16 cellular contexts compared by ENCODE assay signal in the genomic region with DNA sequence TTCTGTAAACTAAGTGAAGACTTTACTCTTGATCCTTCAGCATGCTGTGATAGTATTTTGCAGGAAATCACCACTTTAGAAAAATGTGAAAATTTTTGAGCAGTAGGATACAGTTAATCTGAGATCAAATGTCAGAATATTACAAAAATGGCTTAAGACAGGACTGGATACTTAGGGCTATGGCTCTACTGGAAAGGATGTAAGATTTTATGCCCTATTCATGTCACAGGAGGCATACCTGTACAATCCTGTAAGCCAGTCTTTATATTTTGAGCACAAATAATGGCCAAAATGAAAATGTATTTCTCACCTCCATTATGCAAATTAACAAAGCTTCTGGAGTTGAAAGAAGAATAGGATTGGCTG. TPM values are rescaled to one million over a fixed set of nuclear protein-coding genes. Genes with fewer than 3 reads are reported as not detected.
DNase-seq lines count a peak whose midpoint lies in the region; TF ChIP-seq lines count a peak whose summit lies in the region.
"Had no signal": no experiment of that assay in that cellular context is flagged by ENCODE, and none has a peak within 500 bp of the region (broad histone marks: within the 10 kb centered on the region; RNA-seq: fewer than 3 reads in every experiment).

No MANE protein-coding gene starts in this region.

- H3K4me1 Mint-ChIP-seq in nephron, result peaks cover 5% of the 10 kb centered on the region

- no peaks in the 10 kb centered on the region for H3K9me2 ChIP-seq in OCI-LY1 (ENCODE audit: low read depth, low read length)

- H3K27me3 ChIP-seq in OCI-LY1 (ENCODE audit: insufficient read depth, low read length), result no peaks in the 10 kb centered on the region
- no peaks in the 10 kb centered on the region for H3K27me3 ChIP-seq in colonic mucosa
- H3K27me3 ChIP-seq: tibial artery had no signal

- H3K27ac Mint-ChIP-seq in nephron, result peak overlapping the region; percentile 86 to 97 (median 96)

- H3K36me3 Mint-ChIP-seq in nephron (ENCODE audit: low read depth), result no peaks in the 10 kb centered on the region

- H3K4me1 ChIP-seq in OCI-LY1 (ENCODE audit: insufficient read depth, low read length, severe bottlenecking) (peaks cover 42% of the 10 kb centered on the region), colonic mucosa (peaks cover 3% of the 10 kb centered on the region)

- no peaks in the 10 kb centered on the region for H3K27me3 Mint-ChIP-seq in nephron (ENCODE audit: low read depth)
- H3K27me3 Mint-ChIP-seq: CD4-positive, alpha-beta T cell; naive thymus-derived CD4-positive, alpha-beta T cell had no signal

- intact Hi-C loops in colonic mucosa (cut with DNase I), result no loop called here

- H3K4me3 ChIP-seq in OCI-LY1 (ENCODE audit: low read depth, low read length, poor library complexity, severe bottlenecking), result no peak overlapping the region
- no peak overlapping the region for H3K4me3 ChIP-seq in colonic mucosa
- H3K4me3 ChIP-seq: tibial artery had no signal

- no peaks in the 10 kb centered on the region for H3K36me3 ChIP-seq in OCI-LY1 (ENCODE audit: insufficient read depth, low read length)
- no peaks in the 10 kb centered on the region for H3K36me3 ChIP-seq in colonic mucosa
- H3K36me3 ChIP-seq: tibial artery had no signal

- H4K20me1 ChIP-seq in OCI-LY1 (ENCODE audit: insufficient read depth, low read length), result no peaks in the 10 kb centered on the region

- H3K9me3 ChIP-seq in OCI-LY1 (ENCODE audit: low read length) (no peaks in the 10 kb centered on the region), colonic mucosa (no peaks in the 10 kb centered on the region)
- H3K9me3 ChIP-seq: tibial artery had no signal

- DNase-seq in colonic mucosa (no peak), substantia nigra (lab: John Stamatoyannopoulos, UW) (no peak), SW480 (ENCODE audit: low spot score) (no peak), NCI-H82 (lab: John Stamatoyannopoulos, UW) (no peak)
- no peak for DNase-seq in activated CD4-positive, alpha-beta T cell treated with anti-CD3 and anti-CD28 coated beads for 48 hours
- DNase-seq: CD4-positive, alpha-beta T cell; cerebellar nuclear complex; left colon; naive thymus-derived CD4-positive, alpha-beta T cell; NCI-H1436; T-helper 2 cell; tibial artery had no signal

- TF ChIP-seq CTCF in 22Rv1 (IDR thresholded peaks at IDR 0.05) (no peak), OCI-LY1 (IDR thresholded peaks at IDR 0.05; ENCODE audit: low read length) (no peak), colonic mucosa (IDR thresholded peaks at IDR 0.05) (no peak), nephron (IDR thresholded peaks at IDR 0.05; ENCODE audit: unreplicated experiment in 3 of 3) (no peak)

- peak overlapping the region; percentile 79 for H3K27ac ChIP-seq in 22Rv1
- peak overlapping the region; percentile 4 for H3K27ac ChIP-seq in OCI-LY1 (ENCODE audit: low read depth, low read length, poor library complexity, severe bottlenecking)
- H3K27ac ChIP-seq in colonic mucosa, result peak overlapping the region; percentile 17
- no peak overlapping the region for H3K27ac ChIP-seq in substantia nigra (ENCODE audit: low read depth, low read length, poor library complexity, severe bottlenecking)
- H3K27ac ChIP-seq: RWPE1, tibial artery had no signal

- no peak overlapping the region for H3K4me2 ChIP-seq in OCI-LY1 (ENCODE audit: low read length)

- peaks cover 4% of the 10 kb centered on the region for H3K9me3 Mint-ChIP-seq in nephron
- H3K9me3 Mint-ChIP-seq: CD4-positive, alpha-beta T cell had no signal

- no peak overlapping the region for H3K4me3 Mint-ChIP-seq in nephron
- H3K4me3 Mint-ChIP-seq: CD4-positive, alpha-beta T cell had no signal

- no peak overlapping the region for H2AFZ ChIP-seq in OCI-LY1 (ENCODE audit: low read length)

- no peaks in the 10 kb centered on the region for H3K79me2 ChIP-seq in OCI-LY1 (ENCODE audit: insufficient read depth, low read length)

- no peaks in the 10 kb centered on the region for H3F3A ChIP-seq in OCI-LY1 (ENCODE audit: insufficient read depth, low read length)

- H3K9ac ChIP-seq in OCI-LY1 (ENCODE audit: low read length) (no peak overlapping the region), colonic mucosa (ENCODE audit: low read depth in 2 of 2, low read length in 2 of 2) (peak overlapping the region in 1 of 2 donors; percentile 9)

RNA-seq across cellular contexts. Expression of a gene that starts 8.6 kb away (rescaled TPM):
- total RNA-seq in colonic mucosa, result 10 to 100 TPM; 32.4 to 53.5 TPM
